In genomic region chr4:770022-770421, GRCh38 we compare ENCODE assay signal across 1 cellular context.
TF ChIP-seq lines count a peak whose summit lies in the region.

No MANE protein-coding gene starts in this region.

TF ChIP-seq in GM23338, 12 proteins besides CTCF, POLR2A, EP300 and RAD21 (continued from another document):
- TF ChIP-seq, protein P1, sequence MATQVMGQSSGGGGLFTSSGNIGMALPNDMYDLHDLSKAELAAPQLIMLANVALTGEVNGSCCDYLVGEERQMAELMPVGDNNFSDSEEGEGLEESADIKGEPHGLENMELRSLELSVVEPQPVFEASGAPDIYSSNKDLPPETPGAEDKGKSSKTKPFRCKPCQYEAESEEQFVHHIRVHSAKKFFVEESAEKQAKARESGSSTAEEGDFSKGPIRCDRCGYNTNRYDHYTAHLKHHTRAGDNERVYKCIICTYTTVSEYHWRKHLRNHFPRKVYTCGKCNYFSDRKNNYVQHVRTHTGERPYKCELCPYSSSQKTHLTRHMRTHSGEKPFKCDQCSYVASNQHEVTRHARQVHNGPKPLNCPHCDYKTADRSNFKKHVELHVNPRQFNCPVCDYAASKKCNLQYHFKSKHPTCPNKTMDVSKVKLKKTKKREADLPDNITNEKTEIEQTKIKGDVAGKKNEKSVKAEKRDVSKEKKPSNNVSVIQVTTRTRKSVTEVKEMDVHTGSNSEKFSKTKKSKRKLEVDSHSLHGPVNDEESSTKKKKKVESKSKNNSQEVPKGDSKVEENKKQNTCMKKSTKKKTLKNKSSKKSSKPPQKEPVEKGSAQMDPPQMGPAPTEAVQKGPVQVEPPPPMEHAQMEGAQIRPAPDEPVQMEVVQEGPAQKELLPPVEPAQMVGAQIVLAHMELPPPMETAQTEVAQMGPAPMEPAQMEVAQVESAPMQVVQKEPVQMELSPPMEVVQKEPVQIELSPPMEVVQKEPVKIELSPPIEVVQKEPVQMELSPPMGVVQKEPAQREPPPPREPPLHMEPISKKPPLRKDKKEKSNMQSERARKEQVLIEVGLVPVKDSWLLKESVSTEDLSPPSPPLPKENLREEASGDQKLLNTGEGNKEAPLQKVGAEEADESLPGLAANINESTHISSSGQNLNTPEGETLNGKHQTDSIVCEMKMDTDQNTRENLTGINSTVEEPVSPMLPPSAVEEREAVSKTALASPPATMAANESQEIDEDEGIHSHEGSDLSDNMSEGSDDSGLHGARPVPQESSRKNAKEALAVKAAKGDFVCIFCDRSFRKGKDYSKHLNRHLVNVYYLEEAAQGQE (IDR thresholded peaks at IDR 0.05; ENCODE audit: unreplicated experiment): no peak
- TF ChIP-seq STAT1 (IDR thresholded peaks at IDR 0.05; ENCODE audit: unreplicated experiment) (no peak), JUNB (IDR thresholded peaks at IDR 0.05; ENCODE audit: unreplicated experiment) (no peak), NANOG (IDR thresholded peaks at IDR 0.05; ENCODE audit: borderline replicate concordance) (no peak), ZNF114 (CRISPR knock-in tag; IDR thresholded peaks at IDR 0.05) (no peak), CREB1 (CRISPR knock-in tag; IDR thresholded peaks at IDR 0.05; ENCODE audit: low read depth) (no peak), EZH2 (IDR thresholded peaks at IDR 0.05; ENCODE audit: low read depth, unreplicated experiment) (no peak), ZNF331 (CRISPR knock-in tag; IDR thresholded peaks at IDR 0.05; ENCODE audit: low read depth) (no peak)
- TF ChIP-seq, protein P2, sequence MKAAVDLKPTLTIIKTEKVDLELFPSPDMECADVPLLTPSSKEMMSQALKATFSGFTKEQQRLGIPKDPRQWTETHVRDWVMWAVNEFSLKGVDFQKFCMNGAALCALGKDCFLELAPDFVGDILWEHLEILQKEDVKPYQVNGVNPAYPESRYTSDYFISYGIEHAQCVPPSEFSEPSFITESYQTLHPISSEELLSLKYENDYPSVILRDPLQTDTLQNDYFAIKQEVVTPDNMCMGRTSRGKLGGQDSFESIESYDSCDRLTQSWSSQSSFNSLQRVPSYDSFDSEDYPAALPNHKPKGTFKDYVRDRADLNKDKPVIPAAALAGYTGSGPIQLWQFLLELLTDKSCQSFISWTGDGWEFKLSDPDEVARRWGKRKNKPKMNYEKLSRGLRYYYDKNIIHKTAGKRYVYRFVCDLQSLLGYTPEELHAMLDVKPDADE (IDR thresholded peaks at IDR 0.05): no peak
